In genomic region chr3:192916455-192917257, GRCh38 we compare ENCODE assay signal across 1 cellular context.
TF ChIP-seq lines count a peak whose summit lies in the region.

No MANE protein-coding gene starts in this region.

TF ChIP-seq in HepG2, 621 proteins besides CTCF, POLR2A, EP300 and RAD21 (continued from another document and continues in another):
- TF ChIP-seq ZBTB4 (CRISPR knock-in tag; IDR thresholded peaks at IDR 0.05; ENCODE audit: borderline replicate concordance) (0 out of 2 replicates have a peak, but pooled peaks have one; percentile 37), MYPOP (CRISPR knock-in tag; IDR thresholded peaks at IDR 0.05) (0 out of 2 replicates have a peak, but pooled peaks have one; percentile 55), XRCC5 (optimal IDR thresholded peaks at IDR 0.05; ENCODE audit: low read length) (peak; percentile 7), ZUFSP (CRISPR knock-in tag; IDR thresholded peaks at IDR 0.05; ENCODE audit: borderline replicate concordance) (no peak), NKX3-1 (CRISPR knock-in tag; IDR thresholded peaks at IDR 0.05) (no peak), PHF8 (CRISPR knock-in tag; IDR thresholded peaks at IDR 0.05) (0 out of 2 replicates have a peak, but pooled peaks have one; percentile 34), ZMAT5 (CRISPR knock-in tag; IDR thresholded peaks at IDR 0.05; ENCODE audit: borderline replicate concordance, low read depth) (no peak), ZNF260 (CRISPR knock-in tag; IDR thresholded peaks at IDR 0.05; ENCODE audit: borderline replicate concordance, low read depth) (no peak), ZSCAN9 (CRISPR knock-in tag; IDR thresholded peaks at IDR 0.05; ENCODE audit: borderline replicate concordance) (0 out of 2 replicates have a peak, but pooled peaks have one; percentile 11), DMAP1 (CRISPR knock-in tag; IDR thresholded peaks at IDR 0.05) (no peak), ZNF777 (CRISPR knock-in tag; IDR thresholded peaks at IDR 0.05) (peak; percentile 73), ZNF552 (CRISPR knock-in tag; IDR thresholded peaks at IDR 0.05; ENCODE audit: borderline replicate concordance) (no peak), ZNF484 (CRISPR knock-in tag; IDR thresholded peaks at IDR 0.05; ENCODE audit: borderline replicate concordance, low read depth) (no peak), ZNF75D (CRISPR knock-in tag; IDR thresholded peaks at IDR 0.05; ENCODE audit: borderline replicate concordance) (no peak), ZBTB42 (CRISPR knock-in tag; IDR thresholded peaks at IDR 0.05) (no peak), MXD3 (CRISPR knock-in tag; IDR thresholded peaks at IDR 0.05) (no peak), ZNF7 (CRISPR knock-in tag; IDR thresholded peaks at IDR 0.05) (no peak), ZNF629 (CRISPR knock-in tag; conservative IDR thresholded peaks at IDR 0.05) (no peak), ETV5 (CRISPR knock-in tag; IDR thresholded peaks at IDR 0.05; ENCODE audit: borderline replicate concordance) (peak; percentile 14; the same call in 1 of the 2 replicates), ZNF10 (CRISPR knock-in tag; IDR thresholded peaks at IDR 0.05; ENCODE audit: borderline replicate concordance, low read depth) (no peak), GABPB1 (CRISPR knock-in tag; IDR thresholded peaks at IDR 0.05) (peak; percentile 56), PTBP1 (IDR thresholded peaks at IDR 0.05; ENCODE audit: low read depth, low read length, poor library complexity, severe bottlenecking) (no peak), ZNF670 (CRISPR knock-in tag; IDR thresholded peaks at IDR 0.05; ENCODE audit: borderline replicate concordance) (peak; percentile 31; the same call in 1 of the 2 replicates), HMGXB4 (CRISPR knock-in tag; IDR thresholded peaks at IDR 0.05; ENCODE audit: borderline replicate concordance in 1 of 2, low read depth in 1 of 2) (no peak), UBTF (CRISPR knock-in tag; IDR thresholded peaks at IDR 0.05) (peak; percentile 64), ZNF704 (CRISPR knock-in tag; IDR thresholded peaks at IDR 0.05; ENCODE audit: borderline replicate concordance) (0 out of 2 replicates have a peak, but pooled peaks have one; percentile 33), ZNF329 (CRISPR knock-in tag; IDR thresholded peaks at IDR 0.05; ENCODE audit: low read depth) (no peak), SOX6 (IDR thresholded peaks at IDR 0.05) (no peak), SOX6 (CRISPR knock-in tag; IDR thresholded peaks at IDR 0.05) (0 out of 2 replicates have a peak, but pooled peaks have one; percentile 13), ZNF430 (CRISPR knock-in tag; IDR thresholded peaks at IDR 0.05) (no peak), HDAC2 (CRISPR knock-in tag; IDR thresholded peaks at IDR 0.05) (no peak), ZNF800 (CRISPR knock-in tag; IDR thresholded peaks at IDR 0.05) (peak; percentile 74; the same call in 1 of the 2 replicates), IRF2 (CRISPR knock-in tag; IDR thresholded peaks at IDR 0.05) (0 out of 2 replicates have a peak, but pooled peaks have one; percentile 6), ZGPAT (CRISPR knock-in tag; IDR thresholded peaks at IDR 0.05) (peak; percentile 23; the same call in 1 of the 2 replicates), TMF1 (CRISPR knock-in tag; IDR thresholded peaks at IDR 0.05; ENCODE audit: low read depth) (no peak), ZNF251 (CRISPR knock-in tag; IDR thresholded peaks at IDR 0.05) (no peak), HNRNPLL (IDR thresholded peaks at IDR 0.05; ENCODE audit: low read depth, low read length, poor library complexity, severe bottlenecking) (peak; percentile 27), ZNF737 (CRISPR knock-in tag; IDR thresholded peaks at IDR 0.05; ENCODE audit: borderline replicate concordance) (0 out of 2 replicates have a peak, but pooled peaks have one; percentile 4), FLYWCH1 (CRISPR knock-in tag; IDR thresholded peaks at IDR 0.05) (no peak), KDM5B (CRISPR knock-in tag; IDR thresholded peaks at IDR 0.05; ENCODE audit: borderline replicate concordance) (0 out of 2 replicates have a peak, but pooled peaks have one; percentile 5), ZNF337 (CRISPR knock-in tag; IDR thresholded peaks at IDR 0.05; ENCODE audit: borderline replicate concordance, low read depth) (no peak), ARHGAP35 (CRISPR knock-in tag; IDR thresholded peaks at IDR 0.05; ENCODE audit: borderline replicate concordance) (no peak), ELK4 (CRISPR knock-in tag; IDR thresholded peaks at IDR 0.05; ENCODE audit: borderline replicate concordance) (no peak)
